Comparison of ENCODE assay signal across 1 cellular context in the genomic region with DNA sequence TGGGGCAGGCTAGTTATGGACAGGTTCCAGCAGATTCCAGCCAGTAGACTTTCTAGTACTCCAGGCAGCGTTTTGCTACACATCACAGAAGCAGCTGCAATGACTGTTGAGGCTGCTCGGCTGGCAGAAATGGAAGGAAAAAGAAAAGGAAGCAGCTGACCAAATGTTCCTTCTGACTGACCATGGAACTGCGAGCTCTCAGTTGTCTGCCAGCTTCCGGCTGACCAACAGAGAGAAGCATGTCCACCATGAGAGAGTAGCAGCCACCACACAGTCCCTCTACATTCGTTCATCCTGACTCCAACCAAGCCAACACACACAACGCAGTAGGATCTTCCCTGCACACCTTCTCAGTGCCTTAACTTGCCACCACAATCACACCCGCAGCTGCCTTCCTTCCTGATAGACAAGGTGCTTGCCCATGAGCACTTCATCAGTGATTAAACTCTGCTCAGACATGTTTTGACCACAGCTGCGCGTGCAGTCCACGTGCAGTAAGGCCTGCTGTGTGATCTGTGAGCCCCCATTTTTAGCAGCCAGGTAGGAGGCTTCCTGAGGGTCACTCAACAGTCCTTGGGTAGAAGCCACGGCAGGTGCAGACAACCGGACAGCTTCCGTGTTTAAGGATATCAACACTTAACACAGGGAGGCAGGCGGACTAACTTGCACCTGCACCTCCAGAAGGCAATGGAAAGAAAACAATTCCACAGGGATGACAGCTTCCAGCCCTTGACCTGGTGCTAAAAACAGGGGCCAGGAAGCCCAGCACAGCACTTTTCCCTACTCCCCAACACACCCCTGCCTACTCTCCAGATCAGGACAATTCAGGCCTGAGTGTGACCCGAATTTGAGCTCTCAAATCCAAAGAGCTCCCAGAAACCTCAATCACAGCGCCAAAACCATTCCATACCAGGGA.
TF ChIP-seq lines count a peak whose summit lies in the region.

No MANE protein-coding gene starts in this region.

TF ChIP-seq in K562, 482 proteins besides CTCF, POLR2A, EP300 and RAD21 (continued from another document and continues in another):
- TF ChIP-seq, protein P1, sequence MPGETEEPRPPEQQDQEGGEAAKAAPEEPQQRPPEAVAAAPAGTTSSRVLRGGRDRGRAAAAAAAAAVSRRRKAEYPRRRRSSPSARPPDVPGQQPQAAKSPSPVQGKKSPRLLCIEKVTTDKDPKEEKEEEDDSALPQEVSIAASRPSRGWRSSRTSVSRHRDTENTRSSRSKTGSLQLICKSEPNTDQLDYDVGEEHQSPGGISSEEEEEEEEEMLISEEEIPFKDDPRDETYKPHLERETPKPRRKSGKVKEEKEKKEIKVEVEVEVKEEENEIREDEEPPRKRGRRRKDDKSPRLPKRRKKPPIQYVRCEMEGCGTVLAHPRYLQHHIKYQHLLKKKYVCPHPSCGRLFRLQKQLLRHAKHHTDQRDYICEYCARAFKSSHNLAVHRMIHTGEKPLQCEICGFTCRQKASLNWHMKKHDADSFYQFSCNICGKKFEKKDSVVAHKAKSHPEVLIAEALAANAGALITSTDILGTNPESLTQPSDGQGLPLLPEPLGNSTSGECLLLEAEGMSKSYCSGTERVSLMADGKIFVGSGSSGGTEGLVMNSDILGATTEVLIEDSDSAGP (CRISPR knock-in tag; IDR thresholded peaks at IDR 0.05) = no peak
- TF ChIP-seq CXXC5 (CRISPR knock-in tag; IDR thresholded peaks at IDR 0.05) (no peak), BRD4 (IDR thresholded peaks at IDR 0.05) (no peak), ZNF79 (CRISPR knock-in tag; IDR thresholded peaks at IDR 0.05; ENCODE audit: low read depth) (no peak), BHLHE40 (IDR thresholded peaks at IDR 0.05; ENCODE audit: low read length) (peak; percentile 76; the same call in 1 of the 2 replicates), FOXJ2 (tag; IDR thresholded peaks at IDR 0.05) (0 out of 2 replicates have a peak, but pooled peaks have one; percentile 13), LARP7 (IDR thresholded peaks at IDR 0.05) (no peak), KDM1A (IDR thresholded peaks at IDR 0.05) (peak; percentile 60 to 72), PYGO2 (tag; IDR thresholded peaks at IDR 0.05) (no peak), PPARD (CRISPR knock-in tag; IDR thresholded peaks at IDR 0.05) (no peak), MIER1 (IDR thresholded peaks at IDR 0.05; ENCODE audit: low read depth) (no peak), NFE2L1 (tag; IDR thresholded peaks at IDR 0.05; ENCODE audit: borderline replicate concordance, low read depth) (no peak), ZNF785 (CRISPR knock-in tag; IDR thresholded peaks at IDR 0.05) (no peak), YY1 (IDR thresholded peaks at IDR 0.05; ENCODE audit: borderline replicate concordance in 1 of 3, control insufficient read depth in 1 of 3, extremely low read depth in 1 of 3, insufficient read depth in 3 of 3, insufficient read length in 1 of 3, insufficient replicate concordance in 2 of 3, low read depth in 1 of 3, low read length in 2 of 3) (peak in 1 of 3 experiments; percentile 58), NCOA1 (IDR thresholded peaks at IDR 0.05; ENCODE audit: low read depth) (peak; percentile 15; the same call in 1 of the 2 replicates), TCFL5 (CRISPR knock-in tag; conservative IDR thresholded peaks at IDR 0.05) (no peak), ZNF316 (IDR thresholded peaks at IDR 0.05) (peak; percentile 3; the same call in 1 of the 2 replicates), NR3C1 (CRISPR knock-in tag; IDR thresholded peaks at IDR 0.05) (no peak), STAT5B (CRISPR knock-in tag; IDR thresholded peaks at IDR 0.05) (no peak), ZNF584 (CRISPR knock-in tag; IDR thresholded peaks at IDR 0.05; ENCODE audit: low read depth) (no peak), CAMTA2 (CRISPR knock-in tag; conservative IDR thresholded peaks at IDR 0.05) (no peak), RBM22 (IDR thresholded peaks at IDR 0.05; ENCODE audit: low read depth, low read length, poor library complexity, severe bottlenecking) (no peak), ZNF699 (CRISPR knock-in tag; IDR thresholded peaks at IDR 0.05; ENCODE audit: insufficient replicate concordance) (no peak), ZBED1 (IDR thresholded peaks at IDR 0.05) (no peak), TRIM28 (IDR thresholded peaks at IDR 0.05) (no peak), FOXK2 (conservative IDR thresholded peaks at IDR 0.05 in 1 of 2, IDR thresholded peaks at IDR 0.05 in 1 of 2; ENCODE audit: low read depth in 2 of 2) (peak in 1 of 2 experiments; percentile 10; a peak in 1 of 4 replicates), PTBP1 (IDR thresholded peaks at IDR 0.05; ENCODE audit: low read depth, low read length) (peak; percentile 90)
- TF ChIP-seq, protein P2, sequence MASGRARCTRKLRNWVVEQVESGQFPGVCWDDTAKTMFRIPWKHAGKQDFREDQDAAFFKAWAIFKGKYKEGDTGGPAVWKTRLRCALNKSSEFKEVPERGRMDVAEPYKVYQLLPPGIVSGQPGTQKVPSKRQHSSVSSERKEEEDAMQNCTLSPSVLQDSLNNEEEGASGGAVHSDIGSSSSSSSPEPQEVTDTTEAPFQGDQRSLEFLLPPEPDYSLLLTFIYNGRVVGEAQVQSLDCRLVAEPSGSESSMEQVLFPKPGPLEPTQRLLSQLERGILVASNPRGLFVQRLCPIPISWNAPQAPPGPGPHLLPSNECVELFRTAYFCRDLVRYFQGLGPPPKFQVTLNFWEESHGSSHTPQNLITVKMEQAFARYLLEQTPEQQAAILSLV (tag; IDR thresholded peaks at IDR 0.05) = no peak
- TF ChIP-seq, protein P3, sequence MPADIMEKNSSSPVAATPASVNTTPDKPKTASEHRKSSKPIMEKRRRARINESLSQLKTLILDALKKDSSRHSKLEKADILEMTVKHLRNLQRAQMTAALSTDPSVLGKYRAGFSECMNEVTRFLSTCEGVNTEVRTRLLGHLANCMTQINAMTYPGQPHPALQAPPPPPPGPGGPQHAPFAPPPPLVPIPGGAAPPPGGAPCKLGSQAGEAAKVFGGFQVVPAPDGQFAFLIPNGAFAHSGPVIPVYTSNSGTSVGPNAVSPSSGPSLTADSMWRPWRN (IDR thresholded peaks at IDR 0.05; ENCODE audit: low read depth) = peak; percentile 77
- TF ChIP-seq, protein P4, sequence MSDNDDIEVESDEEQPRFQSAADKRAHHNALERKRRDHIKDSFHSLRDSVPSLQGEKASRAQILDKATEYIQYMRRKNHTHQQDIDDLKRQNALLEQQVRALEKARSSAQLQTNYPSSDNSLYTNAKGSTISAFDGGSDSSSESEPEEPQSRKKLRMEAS (CRISPR knock-in tag; IDR thresholded peaks at IDR 0.05) = peak; percentile 81
- TF ChIP-seq, protein P5, sequence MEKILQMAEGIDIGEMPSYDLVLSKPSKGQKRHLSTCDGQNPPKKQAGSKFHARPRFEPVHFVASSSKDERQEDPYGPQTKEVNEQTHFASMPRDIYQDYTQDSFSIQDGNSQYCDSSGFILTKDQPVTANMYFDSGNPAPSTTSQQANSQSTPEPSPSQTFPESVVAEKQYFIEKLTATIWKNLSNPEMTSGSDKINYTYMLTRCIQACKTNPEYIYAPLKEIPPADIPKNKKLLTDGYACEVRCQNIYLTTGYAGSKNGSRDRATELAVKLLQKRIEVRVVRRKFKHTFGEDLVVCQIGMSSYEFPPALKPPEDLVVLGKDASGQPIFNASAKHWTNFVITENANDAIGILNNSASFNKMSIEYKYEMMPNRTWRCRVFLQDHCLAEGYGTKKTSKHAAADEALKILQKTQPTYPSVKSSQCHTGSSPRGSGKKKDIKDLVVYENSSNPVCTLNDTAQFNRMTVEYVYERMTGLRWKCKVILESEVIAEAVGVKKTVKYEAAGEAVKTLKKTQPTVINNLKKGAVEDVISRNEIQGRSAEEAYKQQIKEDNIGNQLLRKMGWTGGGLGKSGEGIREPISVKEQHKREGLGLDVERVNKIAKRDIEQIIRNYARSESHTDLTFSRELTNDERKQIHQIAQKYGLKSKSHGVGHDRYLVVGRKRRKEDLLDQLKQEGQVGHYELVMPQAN (IDR thresholded peaks at IDR 0.05; ENCODE audit: borderline replicate concordance) = 0 out of 2 replicates have a peak, but pooled peaks have one; percentile 34
- TF ChIP-seq, protein P6, sequence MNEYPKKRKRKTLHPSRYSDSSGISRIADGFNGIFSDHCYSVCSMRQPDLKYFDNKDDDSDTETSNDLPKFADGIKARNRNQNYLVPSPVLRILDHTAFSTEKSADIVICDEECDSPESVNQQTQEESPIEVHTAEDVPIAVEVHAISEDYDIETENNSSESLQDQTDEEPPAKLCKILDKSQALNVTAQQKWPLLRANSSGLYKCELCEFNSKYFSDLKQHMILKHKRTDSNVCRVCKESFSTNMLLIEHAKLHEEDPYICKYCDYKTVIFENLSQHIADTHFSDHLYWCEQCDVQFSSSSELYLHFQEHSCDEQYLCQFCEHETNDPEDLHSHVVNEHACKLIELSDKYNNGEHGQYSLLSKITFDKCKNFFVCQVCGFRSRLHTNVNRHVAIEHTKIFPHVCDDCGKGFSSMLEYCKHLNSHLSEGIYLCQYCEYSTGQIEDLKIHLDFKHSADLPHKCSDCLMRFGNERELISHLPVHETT (CRISPR knock-in tag; conservative IDR thresholded peaks at IDR 0.05 in 1 of 2, IDR thresholded peaks at IDR 0.05 in 1 of 2) = no peak
- TF ChIP-seq, protein P7, sequence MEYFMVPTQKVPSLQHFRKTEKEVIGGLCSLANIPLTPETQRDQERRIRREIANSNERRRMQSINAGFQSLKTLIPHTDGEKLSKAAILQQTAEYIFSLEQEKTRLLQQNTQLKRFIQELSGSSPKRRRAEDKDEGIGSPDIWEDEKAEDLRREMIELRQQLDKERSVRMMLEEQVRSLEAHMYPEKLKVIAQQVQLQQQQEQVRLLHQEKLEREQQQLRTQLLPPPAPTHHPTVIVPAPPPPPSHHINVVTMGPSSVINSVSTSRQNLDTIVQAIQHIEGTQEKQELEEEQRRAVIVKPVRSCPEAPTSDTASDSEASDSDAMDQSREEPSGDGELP (CRISPR knock-in tag; IDR thresholded peaks at IDR 0.05; ENCODE audit: borderline replicate concordance) = peak; percentile 41; the same call in 1 of the 2 replicates
- TF ChIP-seq, protein P8, sequence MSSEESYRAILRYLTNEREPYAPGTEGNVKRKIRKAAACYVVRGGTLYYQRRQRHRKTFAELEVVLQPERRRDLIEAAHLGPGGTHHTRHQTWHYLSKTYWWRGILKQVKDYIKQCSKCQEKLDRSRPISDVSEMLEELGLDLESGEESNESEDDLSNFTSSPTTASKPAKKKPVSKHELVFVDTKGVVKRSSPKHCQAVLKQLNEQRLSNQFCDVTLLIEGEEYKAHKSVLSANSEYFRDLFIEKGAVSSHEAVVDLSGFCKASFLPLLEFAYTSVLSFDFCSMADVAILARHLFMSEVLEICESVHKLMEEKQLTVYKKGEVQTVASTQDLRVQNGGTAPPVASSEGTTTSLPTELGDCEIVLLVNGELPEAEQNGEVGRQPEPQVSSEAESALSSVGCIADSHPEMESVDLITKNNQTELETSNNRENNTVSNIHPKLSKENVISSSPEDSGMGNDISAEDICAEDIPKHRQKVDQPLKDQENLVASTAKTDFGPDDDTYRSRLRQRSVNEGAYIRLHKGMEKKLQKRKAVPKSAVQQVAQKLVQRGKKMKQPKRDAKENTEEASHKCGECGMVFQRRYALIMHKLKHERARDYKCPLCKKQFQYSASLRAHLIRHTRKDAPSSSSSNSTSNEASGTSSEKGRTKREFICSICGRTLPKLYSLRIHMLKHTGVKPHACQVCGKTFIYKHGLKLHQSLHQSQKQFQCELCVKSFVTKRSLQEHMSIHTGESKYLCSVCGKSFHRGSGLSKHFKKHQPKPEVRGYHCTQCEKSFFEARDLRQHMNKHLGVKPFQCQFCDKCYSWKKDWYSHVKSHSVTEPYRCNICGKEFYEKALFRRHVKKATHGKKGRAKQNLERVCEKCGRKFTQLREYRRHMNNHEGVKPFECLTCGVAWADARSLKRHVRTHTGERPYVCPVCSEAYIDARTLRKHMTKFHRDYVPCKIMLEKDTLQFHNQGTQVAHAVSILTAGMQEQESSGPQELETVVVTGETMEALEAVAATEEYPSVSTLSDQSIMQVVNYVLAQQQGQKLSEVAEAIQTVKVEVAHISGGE (CRISPR knock-in tag; IDR thresholded peaks at IDR 0.05) = no peak
- TF ChIP-seq, protein P9, sequence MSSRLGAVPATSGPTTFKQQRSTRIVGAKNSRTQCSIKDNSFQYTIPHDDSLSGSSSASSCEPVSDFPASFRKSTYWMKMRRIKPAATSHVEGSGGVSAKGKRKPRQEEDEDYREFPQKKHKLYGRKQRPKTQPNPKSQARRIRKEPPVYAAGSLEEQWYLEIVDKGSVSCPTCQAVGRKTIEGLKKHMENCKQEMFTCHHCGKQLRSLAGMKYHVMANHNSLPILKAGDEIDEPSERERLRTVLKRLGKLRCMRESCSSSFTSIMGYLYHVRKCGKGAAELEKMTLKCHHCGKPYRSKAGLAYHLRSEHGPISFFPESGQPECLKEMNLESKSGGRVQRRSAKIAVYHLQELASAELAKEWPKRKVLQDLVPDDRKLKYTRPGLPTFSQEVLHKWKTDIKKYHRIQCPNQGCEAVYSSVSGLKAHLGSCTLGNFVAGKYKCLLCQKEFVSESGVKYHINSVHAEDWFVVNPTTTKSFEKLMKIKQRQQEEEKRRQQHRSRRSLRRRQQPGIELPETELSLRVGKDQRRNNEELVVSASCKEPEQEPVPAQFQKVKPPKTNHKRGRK (tag; IDR thresholded peaks at IDR 0.05) = no peak
- TF ChIP-seq, protein P10, sequence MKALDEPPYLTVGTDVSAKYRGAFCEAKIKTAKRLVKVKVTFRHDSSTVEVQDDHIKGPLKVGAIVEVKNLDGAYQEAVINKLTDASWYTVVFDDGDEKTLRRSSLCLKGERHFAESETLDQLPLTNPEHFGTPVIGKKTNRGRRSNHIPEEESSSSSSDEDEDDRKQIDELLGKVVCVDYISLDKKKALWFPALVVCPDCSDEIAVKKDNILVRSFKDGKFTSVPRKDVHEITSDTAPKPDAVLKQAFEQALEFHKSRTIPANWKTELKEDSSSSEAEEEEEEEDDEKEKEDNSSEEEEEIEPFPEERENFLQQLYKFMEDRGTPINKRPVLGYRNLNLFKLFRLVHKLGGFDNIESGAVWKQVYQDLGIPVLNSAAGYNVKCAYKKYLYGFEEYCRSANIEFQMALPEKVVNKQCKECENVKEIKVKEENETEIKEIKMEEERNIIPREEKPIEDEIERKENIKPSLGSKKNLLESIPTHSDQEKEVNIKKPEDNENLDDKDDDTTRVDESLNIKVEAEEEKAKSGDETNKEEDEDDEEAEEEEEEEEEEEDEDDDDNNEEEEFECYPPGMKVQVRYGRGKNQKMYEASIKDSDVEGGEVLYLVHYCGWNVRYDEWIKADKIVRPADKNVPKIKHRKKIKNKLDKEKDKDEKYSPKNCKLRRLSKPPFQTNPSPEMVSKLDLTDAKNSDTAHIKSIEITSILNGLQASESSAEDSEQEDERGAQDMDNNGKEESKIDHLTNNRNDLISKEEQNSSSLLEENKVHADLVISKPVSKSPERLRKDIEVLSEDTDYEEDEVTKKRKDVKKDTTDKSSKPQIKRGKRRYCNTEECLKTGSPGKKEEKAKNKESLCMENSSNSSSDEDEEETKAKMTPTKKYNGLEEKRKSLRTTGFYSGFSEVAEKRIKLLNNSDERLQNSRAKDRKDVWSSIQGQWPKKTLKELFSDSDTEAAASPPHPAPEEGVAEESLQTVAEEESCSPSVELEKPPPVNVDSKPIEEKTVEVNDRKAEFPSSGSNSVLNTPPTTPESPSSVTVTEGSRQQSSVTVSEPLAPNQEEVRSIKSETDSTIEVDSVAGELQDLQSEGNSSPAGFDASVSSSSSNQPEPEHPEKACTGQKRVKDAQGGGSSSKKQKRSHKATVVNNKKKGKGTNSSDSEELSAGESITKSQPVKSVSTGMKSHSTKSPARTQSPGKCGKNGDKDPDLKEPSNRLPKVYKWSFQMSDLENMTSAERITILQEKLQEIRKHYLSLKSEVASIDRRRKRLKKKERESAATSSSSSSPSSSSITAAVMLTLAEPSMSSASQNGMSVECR (CRISPR knock-in tag; IDR thresholded peaks at IDR 0.05) = peak; percentile 57
